1 cellular context compared by ENCODE assay signal in genomic region chr11:65981101-65981740, GRCh38.
TF ChIP-seq lines count a peak whose summit lies in the region.

No MANE protein-coding gene starts in this region.

TF ChIP-seq in K562, 482 proteins besides CTCF, POLR2A, EP300 and RAD21:
- TF ChIP-seq ASH1L (IDR thresholded peaks at IDR 0.05; ENCODE audit: borderline replicate concordance, low read depth, partially characterized antibody) (no peak), GMEB1 (CRISPR knock-in tag; IDR thresholded peaks at IDR 0.05) (no peak), PHF20 (IDR thresholded peaks at IDR 0.05; ENCODE audit: partially characterized antibody) (no peak), POLR2G (IDR thresholded peaks at IDR 0.05; ENCODE audit: low read depth, low read length) (peak; percentile 39; the same call in 1 of the 2 replicates), NELFE (IDR thresholded peaks at IDR 0.05; ENCODE audit: insufficient read depth, insufficient read length) (no peak), BACH1 (tag; IDR thresholded peaks at IDR 0.05) (no peak), FOXP1 (CRISPR knock-in tag; IDR thresholded peaks at IDR 0.05) (no peak)
